ENCODE assay signal across 8 cellular contexts in the genomic region with DNA sequence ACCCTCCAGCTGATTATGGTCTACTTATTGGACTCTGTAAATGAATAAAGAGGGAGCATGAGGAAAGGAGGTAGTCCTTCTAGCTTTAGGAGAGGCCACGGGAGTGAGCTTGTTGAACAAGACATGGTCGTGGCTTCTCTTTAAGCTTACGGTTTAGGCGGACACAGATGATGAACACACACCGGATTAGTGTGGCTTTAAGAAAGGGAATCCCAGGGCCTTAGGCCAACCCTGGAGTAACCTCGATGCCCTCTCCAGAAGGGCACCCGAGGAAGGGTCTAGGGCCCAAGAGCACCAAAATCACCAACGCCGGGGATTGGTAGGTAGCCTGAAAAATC. TPM values are rescaled to one million over a fixed set of nuclear protein-coding genes. Genes with fewer than 3 reads are reported as not detected.
DNase-seq lines count a peak whose midpoint lies in the region; ATAC-seq, FAIRE-seq and TF ChIP-seq lines count a peak whose summit lies in the region.

No MANE protein-coding gene starts in this region.

- no peak for TF ChIP-seq EP300 in GM12878 (IDR thresholded peaks at IDR 0.05; ENCODE audit: borderline replicate concordance in 1 of 2, control insufficient read depth in 1 of 2, low read depth in 2 of 2, low read length in 2 of 2)

- 23% methylated on average over 9 of the region's 9 CpGs for WGBS in right cardiac atrium
- WGBS in GM12878 (ENCODE audit: insufficient coverage, insufficient replicate concordance, low lambda C conversion rate, missing lambda C conversion rate), result 0% methylated on average over 9 of the region's 9 CpGs

- H3K4me1 ChIP-seq in right cardiac atrium (ENCODE audit: control insufficient read depth, insufficient read depth, low read length) (peaks cover 4% of the 10 kb centered on the region), GM12878 (ENCODE audit: control insufficient read depth, insufficient read depth, low read length) (peaks cover 38% of the 10 kb centered on the region)
- H3K4me1 ChIP-seq in naive thymus-derived CD4-positive, alpha-beta T cell (ENCODE audit: control insufficient read depth in 2 of 2, insufficient read depth in 2 of 2, low read length in 2 of 2), result peaks cover 23 to 24% of the 10 kb centered on the region in 2 donors

- RAD21 ChIA-PET in GM12878 (lab: Charles Lee; ENCODE audit: unreplicated experiment), result interaction anchor here (0.9 to 3.6 kb wide), 8 partner anchors 10 to 336 kb away, joined by 3 to 25 read pairs (median 4); partner anchors contain the start of gene USP46

- H4K20me1 ChIP-seq in GM12878 (ENCODE audit: control insufficient read depth, insufficient read depth), result peaks cover 3% of the 10 kb centered on the region; the same call in 1 of the 2 replicates

- DNase-seq in right cardiac atrium (no peak), Right ventricle myocardium superior (no peak), GM12878 (ENCODE audit: low read depth, low spot score) (no peak), HK-2 (ENCODE audit: unreplicated experiment) (no peak), LoVo (ENCODE audit: low spot score) (no peak), AG08396 (ENCODE audit: low spot score) (no peak)
- DNase-seq in naive thymus-derived CD4-positive, alpha-beta T cell, result no peak

- no peak for FAIRE-seq in GM12878 (lab: Jason Lieb, UNC)

- H3K9ac ChIP-seq in GM12878 (ENCODE audit: control insufficient read depth, insufficient read depth, low read length), result peak overlapping the region; percentile 42

- POLR2A ChIA-PET in GM12878 (lab: Charles Lee), result interaction anchor here (1.0 to 2.9 kb wide), 7 partner anchors 10 to 988 kb away, joined by 3 to 56 read pairs (median 7); partner anchors contain the start of gene USP46
- POLR2A ChIA-PET in naive thymus-derived CD4-positive, alpha-beta T cell (lab: Charles Lee), result interaction anchor here (0.7 to 3.5 kb wide), 10 partner anchors 10 to 1348 kb away, joined by 3 to 97 read pairs (median 5); partner anchors contain the start of genes DCUN1D4 and FIP1L1

- peak in 1 of 2 donors; percentile 3 for ATAC-seq in right cardiac atrium
- no peak for ATAC-seq in Right ventricle myocardium superior (ENCODE audit: poor library complexity)
- ATAC-seq in HG03342 (IDR thresholded peaks at IDR 0.05; ENCODE audit: unreplicated experiment), result peak; percentile 5
- ATAC-seq in GM12878, result peak; percentile 5
- no peak for ATAC-seq in naive thymus-derived CD4-positive, alpha-beta T cell

- peak overlapping the region; percentile 11 to 96 (median 87) for H3K27ac Mint-ChIP-seq in naive thymus-derived CD4-positive, alpha-beta T cell

- peaks cover 39% of the 10 kb centered on the region for H3K79me2 ChIP-seq in GM12878 (ENCODE audit: control insufficient read depth, insufficient read depth, low read length)

- BruUV-seq in GM12878 (replicated peaks; lab: Mats Ljungman, UMichigan), result TSS peak; percentile 85

- peaks cover 0 to 3% (median 0%) of the 10 kb centered on the region in 5 donors for H3K27me3 Mint-ChIP-seq in naive thymus-derived CD4-positive, alpha-beta T cell

- TF ChIP-seq CTCF in GM12878 (IDR thresholded peaks at IDR 0.05 in 2 of 3, conservative IDR thresholded peaks at IDR 0.05 in 1 of 3; ENCODE audit: control insufficient read depth in 2 of 3, extremely low read depth in 1 of 3, insufficient read depth in 1 of 3, low read depth in 3 of 3, low read length in 3 of 3), result no peak

- H3K36me3 Mint-ChIP-seq in naive thymus-derived CD4-positive, alpha-beta T cell, result peaks cover 0 to 29% (median 14%) of the 10 kb centered on the region in 5 donors

- H3K27me3 ChIP-seq in right cardiac atrium (ENCODE audit: control insufficient read depth, insufficient read depth) (no peaks in the 10 kb centered on the region), GM12878 (replicated peaks in 1 of 2; ENCODE audit: control insufficient read depth in 2 of 2, insufficient read depth in 2 of 2, low read length in 1 of 2) (no peaks in the 10 kb centered on the region)
- H3K27me3 ChIP-seq in naive thymus-derived CD4-positive, alpha-beta T cell (ENCODE audit: control insufficient read depth in 2 of 2, insufficient read depth in 2 of 2, low read length in 2 of 2), result no peaks in the 10 kb centered on the region

- H3K27ac ChIP-seq in right cardiac atrium (ENCODE audit: low read length), result peak overlapping the region; percentile 62
- peak overlapping the region; percentile 81 for H3K27ac ChIP-seq in GM12878 (ENCODE audit: control insufficient read depth, insufficient read depth)
- peak overlapping the region; percentile 81 for H3K27ac ChIP-seq in naive thymus-derived CD4-positive, alpha-beta T cell (ENCODE audit: low read depth, low read length)

- H3K4me1 Mint-ChIP-seq in naive thymus-derived CD4-positive, alpha-beta T cell, result peaks cover 23 to 45% (median 38%) of the 10 kb centered on the region in 7 donors

- H3K4me3 Mint-ChIP-seq in naive thymus-derived CD4-positive, alpha-beta T cell, result peak overlapping the region; percentile 64 to 96 (median 81)

- no peaks in the 10 kb centered on the region for H3K9me3 ChIP-seq in right cardiac atrium (ENCODE audit: control insufficient read depth, low read length)
- no peaks in the 10 kb centered on the region for H3K9me3 ChIP-seq in GM12878 (replicated peaks; ENCODE audit: control insufficient read depth, insufficient read depth, low read length)
- H3K9me3 ChIP-seq in naive thymus-derived CD4-positive, alpha-beta T cell (ENCODE audit: control insufficient read depth in 2 of 3, low read length in 3 of 3), result no peaks in the 10 kb centered on the region

- SMC1A ChIA-PET in GM12878 (lab: Charles Lee; ENCODE audit: uncharacterized antibody, unreplicated experiment), result interaction anchor here (1.2 to 2.5 kb wide), 5 partner anchors 10 to 47 kb away, joined by 3 to 16 read pairs (median 8); no protein-coding TSS in a partner anchor

- peaks cover 5 to 30% of the 10 kb centered on the region in 2 experiments for H3K36me3 ChIP-seq in GM12878 (ENCODE audit: control insufficient read depth in 2 of 2, insufficient read depth in 2 of 2, low read length in 1 of 2)
- peaks cover 0 to 15% (median 8%) of the 10 kb centered on the region in 3 experiments for H3K36me3 ChIP-seq in naive thymus-derived CD4-positive, alpha-beta T cell (ENCODE audit: control insufficient read depth in 2 of 3, insufficient read depth in 3 of 3, low read length in 3 of 3)

- peak overlapping the region; percentile 24 for H2AFZ ChIP-seq in GM12878 (ENCODE audit: control insufficient read depth, low read depth, low read length)

- in situ Hi-C loops in GM12878 (cut with MboI), result loop anchor here (25.0 kb wide), 1 partner anchor 650 kb away; the partner anchor contains the start of gene SCFD2

- intact Hi-C loops in right cardiac atrium (cut with DNase I) (loop anchor here in 2 of 4 donors (10.0 kb wide), 2 partner anchors 153 to 273 kb away; partner anchors contain the start of gene RASL11B (in 1 of the 2)), Right ventricle myocardium superior (cut with DNase I) (loop anchor here (5.0 kb wide), 1 partner anchor 55 kb away; the partner anchor contains the start of gene USP46), GM12878 (cut with micrococcal nuclease; ENCODE audit: unreplicated experiment) (loop anchor here (5.0 to 10.0 kb wide), 3 partner anchors 55 to 1353 kb away; partner anchors contain the start of genes CHIC2 and USP46)
- intact Hi-C loops in naive thymus-derived CD4-positive, alpha-beta T cell (cut with micrococcal nuclease), result loop anchor here (1.0 to 10.0 kb wide), 10 partner anchors 10 to 1352 kb away; partner anchors contain the start of genes CHIC2 (in 2 of the 2), RASL11B (in 2 of the 2), DCUN1D4 (in 1 of the 2) and FIP1L1 (in 1 of the 2)

- TF ChIP-seq POLR2A in GM12878 (IDR thresholded peaks at IDR 0.05; ENCODE audit: low read depth, low read length), result no peak

- peak overlapping the region; percentile 95 for H3K4me2 ChIP-seq in GM12878 (ENCODE audit: control insufficient read depth, insufficient read depth)

- H3K9me3 Mint-ChIP-seq in naive thymus-derived CD4-positive, alpha-beta T cell, result peaks cover 0 to 2% (median 0%) of the 10 kb centered on the region in 11 donors

- TF ChIP-seq RAD21 in GM12878 (IDR thresholded peaks at IDR 0.05; ENCODE audit: insufficient read depth, low read depth, low read length), result no peak

- H3K4me3 ChIP-seq in right cardiac atrium (ENCODE audit: low read length) (peak overlapping the region; percentile 26), GM12878 (peak overlapping the region; percentile 64)
- peak overlapping the region; percentile 8 for H3K4me3 ChIP-seq in naive thymus-derived CD4-positive, alpha-beta T cell (ENCODE audit: low read length)

- CTCF ChIA-PET in GM12878 (lab: Yijun Ruan, JAX), result interaction anchor here (1.0 to 1.8 kb wide), 6 partner anchors 10 to 869 kb away, joined by 3 to 6 read pairs (median 4); partner anchors contain the start of gene DCUN1D4
- CTCF ChIA-PET in naive thymus-derived CD4-positive, alpha-beta T cell (lab: Charles Lee), result interaction anchor here (1.0 to 1.4 kb wide), 2 partner anchors 11 to 55 kb away, joined by 3 to 4 read pairs; no protein-coding TSS in a partner anchor

RNA-seq across cellular contexts. Expression of gene ERVMER34-1, which starts 39.4 kb away (rescaled TPM):
- total RNA-seq in right cardiac atrium (1 to 10 TPM; 1.0 to 3.8 (median 2.9) TPM), Right ventricle myocardium superior (4.5 TPM), GM12878 (2014; rRNA removed) (not detected in 2 replicates), GM12878 (2014; rRNA removed; fragmentation: Illumina TruSeq; extraction: Trizol) (not detected in 2 replicates), GM12878 (2021) (not detected in 2 replicates)
- polyA plus RNA-seq in right cardiac atrium (2.3 TPM), GM12878 (2011; rRNA removed) (not detected in 2 replicates), GM12878 (2014; fragmentation: Illumina TruSeq; extraction: Trizol) (not detected in 2 replicates), GM12878 (2014; fragmentation: Nextera tagmentation; extraction: Ambion mirVana) (not detected), GM12878 (2014; rRNA removed) (not detected in 2 replicates), GM12878 (2016; fragmentation: Nextera tagmentation; extraction: Ambion mirVana) (not detected)
- total RNA-seq in GM12878 (2013; cell fraction: nucleolus; rRNA removed), result not detected in 2 replicates
- polyA plus RNA-seq in GM12878 (2011; ENCODE audit: low read depth), result not detected
- not detected in 2 replicates for polyA plus RNA-seq in GM12878 (2011; cell fraction: cytosol; rRNA removed)
- polyA plus RNA-seq in GM12878 (2011; cell fraction: nucleus; rRNA removed), result 0.04 TPM in 1 of 2 replicates, not detected in the other
- polyA plus RNA-seq in GM12878 (2012), result not detected in 2 replicates
- polyA minus RNA-seq in GM12878 (2011; rRNA and poly(A)+ RNA removed), result not detected in 2 replicates
- polyA minus RNA-seq in GM12878 (2011; cell fraction: cytosol; rRNA and poly(A)+ RNA removed), result not detected in 2 replicates
- polyA minus RNA-seq in GM12878 (2011; cell fraction: nucleus; rRNA and poly(A)+ RNA removed), result not detected in 2 replicates
- total RNA-seq in naive thymus-derived CD4-positive, alpha-beta T cell, result not detected
- polyA plus RNA-seq in naive thymus-derived CD4-positive, alpha-beta T cell, result not detected

RNA-seq across cellular contexts. Expression of gene USP46, which starts 52.7 kb away (rescaled TPM):
- total RNA-seq in right cardiac atrium (10 to 100 TPM; 51.1 to 63.7 (median 59.5) TPM), Right ventricle myocardium superior (55.3 TPM), GM12878 (2014; rRNA removed) (6.7 and 8.4 TPM in 2 replicates), GM12878 (2014; rRNA removed; fragmentation: Illumina TruSeq; extraction: Trizol) (10.4 and 11.6 TPM in 2 replicates), GM12878 (2021) (18.8 and 20.1 TPM in 2 replicates)
- polyA plus RNA-seq in right cardiac atrium (12.6 TPM), GM12878 (2011; rRNA removed) (12.4 and 15.6 TPM in 2 replicates), GM12878 (2014; fragmentation: Illumina TruSeq; extraction: Trizol) (14.5 and 14.7 TPM in 2 replicates), GM12878 (2014; fragmentation: Nextera tagmentation; extraction: Ambion mirVana) (1 to 10 TPM; 5.3 TPM), GM12878 (2014; rRNA removed) (7.6 and 8.7 TPM in 2 replicates), GM12878 (2016; fragmentation: Nextera tagmentation; extraction: Ambion mirVana) (10 to 100 TPM; 13.1 to 13.2 TPM)
- 22.3 and 26.2 TPM in 2 replicates for total RNA-seq in GM12878 (2013; cell fraction: nucleolus; rRNA removed)
- polyA plus RNA-seq in GM12878 (2011; ENCODE audit: low read depth), result 3.1 TPM
- 3.8 and 3.9 TPM in 2 replicates for polyA plus RNA-seq in GM12878 (2011; cell fraction: cytosol; rRNA removed)
- polyA plus RNA-seq in GM12878 (2011; cell fraction: nucleus; rRNA removed), result 9.0 and 12.8 TPM in 2 replicates
- 4.7 and 6.8 TPM in 2 replicates for polyA plus RNA-seq in GM12878 (2012)
- 11.3 and 29.0 TPM in 2 replicates for polyA minus RNA-seq in GM12878 (2011; rRNA and poly(A)+ RNA removed)
- 3.1 and 4.0 TPM in 2 replicates for polyA minus RNA-seq in GM12878 (2011; cell fraction: cytosol; rRNA and poly(A)+ RNA removed)
- 9.1 and 15.4 TPM in 2 replicates for polyA minus RNA-seq in GM12878 (2011; cell fraction: nucleus; rRNA and poly(A)+ RNA removed)
- total RNA-seq in naive thymus-derived CD4-positive, alpha-beta T cell, result 10 to 100 TPM in 1 of 5 experiments, 1 to 10 TPM in 4; 3.0 to 11.7 (median 4.0) TPM
- polyA plus RNA-seq in naive thymus-derived CD4-positive, alpha-beta T cell, result 1 to 10 TPM in 1 of 2 donors, under 1 TPM in 1; 0.89 to 3.0 TPM

Comparison
In these comparisons a context has a peak if more than half of its experiments do, and no peak if none do; other contexts are left out.
1. ATAC-seq: peak in HG03342 (single experiment) and GM12878 (single experiment); none in Right ventricle myocardium superior (single experiment) and naive thymus-derived CD4-positive, alpha-beta T cell (single experiment).
2. H3K4me3 ChIP-seq: peak in every context shown above with its lines; median percentile 64 in GM12878; 26 in right cardiac atrium; 8 in naive thymus-derived CD4-positive, alpha-beta T cell.
3. Peak in every context shown above with its lines, with median percentiles within 50 percentile points of each other: H3K27ac ChIP-seq.